In the genomic region with DNA sequence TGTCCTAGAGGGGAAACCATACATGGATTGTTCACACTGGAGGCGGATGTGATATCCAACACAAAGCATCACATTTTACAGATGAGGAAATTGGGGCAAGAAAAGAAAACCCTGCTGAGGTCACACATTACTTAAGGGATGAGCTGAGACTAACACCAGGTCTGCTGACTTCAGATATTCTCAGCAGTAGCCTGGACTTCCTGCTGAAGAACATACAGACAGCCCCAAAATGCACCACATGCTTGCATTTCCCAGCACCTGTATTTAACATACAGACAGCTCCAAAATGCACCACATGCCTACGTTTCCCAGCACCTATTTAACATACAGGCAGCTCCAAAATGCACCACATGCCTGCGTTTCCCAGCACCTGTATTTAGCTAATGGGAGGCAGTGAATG, we compare ENCODE assay signal across 1 cellular context.
TF ChIP-seq lines count a peak whose summit lies in the region.

No MANE protein-coding gene starts in this region.

TF ChIP-seq in GM12891, 5 proteins besides CTCF, POLR2A, EP300 and RAD21:
- no peak for TF ChIP-seq TAF1 (IDR thresholded peaks at IDR 0.05; ENCODE audit: low read depth, low read length)
- TF ChIP-seq POU2F2 (IDR thresholded peaks at IDR 0.05; ENCODE audit: low read depth, low read length), result no peak
- TF ChIP-seq PAX5 (IDR thresholded peaks at IDR 0.05; ENCODE audit: insufficient read depth, low read length, severe bottlenecking), result no peak
- no peak for TF ChIP-seq SPI1 (IDR thresholded peaks at IDR 0.05; ENCODE audit: low read depth, low read length)
- TF ChIP-seq POLR2AphosphoS5 (IDR thresholded peaks at IDR 0.05; ENCODE audit: low read depth, low read length), result no peak
